In genomic region chrX:109576083-109576482, GRCh38 we compare ENCODE assay signal across 4 cellular contexts. TPM values are rescaled to one million over a fixed set of nuclear protein-coding genes. Genes with fewer than 3 reads are reported as not detected.
"Had no signal": no experiment of that assay in that cellular context is flagged by ENCODE, and none has a peak within 500 bp of the region (broad histone marks: within the 10 kb centered on the region; RNA-seq: fewer than 3 reads in every experiment).

No MANE protein-coding gene starts in this region.

RNA-seq across cellular contexts. Expression of gene KCNE5, which starts 48.9 kb away (rescaled TPM):
- total RNA-seq: thyroid gland, transverse colon, upper lobe of right lung had no signal
- polyA plus RNA-seq: stomach had no signal
